Comparison of ENCODE assay signal across 8 cellular contexts in the genomic region with DNA sequence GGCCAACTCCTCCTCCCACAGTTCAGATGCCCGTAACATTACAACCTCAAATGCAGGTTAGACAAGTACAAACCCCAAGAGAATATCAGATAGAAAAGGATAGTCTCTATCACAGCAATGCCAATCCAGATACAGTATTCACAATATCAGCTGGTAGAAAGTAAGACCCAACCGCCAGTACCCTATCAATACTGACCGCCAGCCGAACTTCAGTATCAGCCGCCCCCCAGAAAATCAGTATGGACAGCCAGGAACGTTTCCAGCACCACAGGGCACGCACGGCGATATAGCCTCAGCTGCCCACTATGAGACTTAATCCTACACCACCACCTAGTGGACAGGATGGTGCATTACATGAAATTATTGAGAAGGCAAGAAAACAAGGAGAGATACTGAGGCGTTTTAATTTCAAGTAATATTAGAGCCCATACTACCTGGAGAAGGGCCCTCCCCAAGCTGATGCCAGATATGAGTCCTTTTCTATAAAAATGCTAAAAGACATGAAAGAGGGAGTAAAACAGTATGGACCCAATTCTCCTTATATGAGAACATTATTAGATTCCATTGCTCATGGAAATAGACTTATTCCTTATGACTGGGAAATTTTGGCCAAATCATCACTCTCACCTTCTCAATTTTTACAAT. TPM values are rescaled to one million over a fixed set of nuclear protein-coding genes. Genes with fewer than 3 reads are reported as not detected.
DNase-seq lines count a peak whose midpoint lies in the region; ATAC-seq and TF ChIP-seq lines count a peak whose summit lies in the region.

No MANE protein-coding gene starts in this region.

- H3K27ac Mint-ChIP-seq in MCF 10A (ENCODE audit: low read depth, unreplicated experiment) = no peak overlapping the region
- no peak overlapping the region for H3K27ac Mint-ChIP-seq in immature natural killer cell

- no peaks in the 10 kb centered on the region for H3K9me3 Mint-ChIP-seq in MCF 10A (ENCODE audit: unreplicated experiment)
- no peaks in the 10 kb centered on the region for H3K9me3 Mint-ChIP-seq in immature natural killer cell

- POLR2A ChIA-PET in MCF 10A (lab: Yijun Ruan, JAX) = interaction anchor here (0.9 to 1.9 kb wide), 6 partner anchors 9 to 465 kb away, joined by 3 to 9 read pairs (median 4); partner anchors contain the start of genes ACTL10 and EIF2S2

- H3K4me3 ChIP-seq in AG10803 (ENCODE audit: low read length) = peak overlapping the region; percentile 17; the same call in 1 of the 2 replicates

- H3K27me3 Mint-ChIP-seq in MCF 10A (ENCODE audit: insufficient read depth, unreplicated experiment) = peaks cover 23% of the 10 kb centered on the region
- H3K27me3 Mint-ChIP-seq in immature natural killer cell (ENCODE audit: low read depth in 3 of 3) = peaks cover 0 to 13% (median 0%) of the 10 kb centered on the region in 3 donors

- DNase-seq in AG10803 (ENCODE audit: low read depth) = peak; percentile 69
- peak; percentile 72 for DNase-seq in H4 (ENCODE audit: low spot score)
- peak; percentile 81 for DNase-seq in NCI-H2196 (lab: John Stamatoyannopoulos, UW; ENCODE audit: unreplicated experiment)
- peak; percentile 37 for DNase-seq in UCSD-AML1 (lab: John Stamatoyannopoulos, UW; ENCODE audit: unreplicated experiment)
- DNase-seq in MCF 10A (ENCODE audit: unreplicated experiment) = peak; percentile 79
- DNase-seq in immature natural killer cell = peak; percentile 63 to 71 (median 64)
- peak; percentile 5 to 31 for DNase-seq in stimulated activated CD4-positive, alpha-beta T cell treated with anti-CD3 and anti-CD28 coated beads, Interleukin-15, amount 100 ng/mL, for 48 hours (ENCODE audit: low read depth in 2 of 2)

- no peaks in the 10 kb centered on the region for H3K36me3 Mint-ChIP-seq in MCF 10A (ENCODE audit: insufficient read depth, unreplicated experiment)
- H3K36me3 Mint-ChIP-seq in immature natural killer cell = no peaks in the 10 kb centered on the region

- CTCF ChIA-PET in MCF 10A (lab: Yijun Ruan, JAX) = interaction anchor here (0.6 to 2.3 kb wide), 32 partner anchors 11 to 1351 kb away, joined by 3 to 16 read pairs (median 4); partner anchors contain the start of gene ACTL10

- intact Hi-C loops in MCF 10A (cut with micrococcal nuclease) = loop anchor here (1.0 to 5.0 kb wide), 7 partner anchors 46 to 462 kb away; no protein-coding TSS in a partner anchor

- BruUV-seq in MCF 10A (replicated peaks; lab: Mats Ljungman, UMichigan) = no TSS peak

- no peaks in the 10 kb centered on the region for H3K4me1 Mint-ChIP-seq in MCF 10A (ENCODE audit: insufficient read depth, unreplicated experiment)
- peaks cover 0 to 2% of the 10 kb centered on the region in 2 donors for H3K4me1 Mint-ChIP-seq in immature natural killer cell

- peak overlapping the region; percentile 17 for H3K4me3 Mint-ChIP-seq in MCF 10A (ENCODE audit: unreplicated experiment)
- peak overlapping the region in 1 of 5 donors; percentile 35 for H3K4me3 Mint-ChIP-seq in immature natural killer cell

- TF ChIP-seq CTCF in AG10803 (conservative IDR thresholded peaks at IDR 0.05; ENCODE audit: low read length) = peak; percentile 83
- peak; percentile 73 for TF ChIP-seq CTCF in MCF 10A (IDR thresholded peaks at IDR 0.05; ENCODE audit: unreplicated experiment)

- ATAC-seq in HG03469 (IDR thresholded peaks at IDR 0.05; ENCODE audit: unreplicated experiment) = no peak

RNA-seq across cellular contexts. Expression of gene EIF2S2, which starts 17.6 kb away (rescaled TPM):
- total RNA-seq in H4 (2014; rRNA removed; shearing (Covaris generic)) = 124 and 131 TPM in 2 replicates
- 151 and 191 TPM in 2 replicates for total RNA-seq in MCF 10A (2022)
- polyA plus RNA-seq in immature natural killer cell = 10 to 100 TPM; 19.9 to 22.9 (median 20.7) TPM

Comparison
In these comparisons a context has a peak if more than half of its experiments do, and no peak if none do; other contexts are left out.
1. DNase-seq: peak in every context shown above with its lines; median percentile 81 in NCI-H2196; 79 in MCF 10A; 72 in H4; 69 in AG10803; 64 in immature natural killer cell; 37 in UCSD-AML1; 18 in stimulated activated CD4-positive, alpha-beta T cell treated with anti-CD3 and anti-CD28 coated beads, Interleukin-15, amount 100 ng/mL, for 48 hours.